Comparison of ENCODE assay signal across 8 cellular contexts in genomic region chr7:129225931-129226572, GRCh38. TPM values are rescaled to one million over a fixed set of nuclear protein-coding genes. Genes with fewer than 3 reads are reported as not detected.
DNase-seq lines count a peak whose midpoint lies in the region; ATAC-seq, FAIRE-seq and TF ChIP-seq lines count a peak whose summit lies in the region.

No MANE protein-coding gene starts in this region.

- peak overlapping the region; percentile 78 to 97 (median 89) for H3K4me2 ChIP-seq in BLaER1 treated with 17β-estradiol and CSF1 and Interleukin-3, amounts not matched to agents 10 nM and 100 nM
- peak overlapping the region; percentile 95 for H3K4me2 ChIP-seq in mesenchymal stem cell (ENCODE audit: low read length, poor library complexity, severe bottlenecking)

- no peak overlapping the region for H2BK15ac ChIP-seq in mesenchymal stem cell (ENCODE audit: low read depth, poor library complexity, severe bottlenecking)

- TF ChIP-seq POLR2A in body of pancreas (IDR thresholded peaks at IDR 0.05) = no peak
- TF ChIP-seq POLR2A in vagina (IDR thresholded peaks at IDR 0.05) = no peak

- H3K14ac ChIP-seq in mesenchymal stem cell (ENCODE audit: low read length in 2 of 2) = peak overlapping the region in 1 of 2 experiments; percentile 41

- peaks cover 38 to 53% (median 49%) of the 10 kb centered on the region in 10 experiments for H3K4me1 ChIP-seq in BLaER1 treated with 17β-estradiol and CSF1 and Interleukin-3, amounts not matched to agents 10 nM and 100 nM
- H3K4me1 ChIP-seq in body of pancreas (peaks cover 41% of the 10 kb centered on the region), mesenchymal stem cell (ENCODE audit: control insufficient read depth, insufficient read depth, low read depth, low read length) (no peaks in the 10 kb centered on the region), vagina (peaks cover 26% of the 10 kb centered on the region)

- no peak overlapping the region for H3K18ac ChIP-seq in mesenchymal stem cell (ENCODE audit: low read depth in 1 of 2, low read length in 2 of 2)

- no peaks in the 10 kb centered on the region for H3K27me3 ChIP-seq in BLaER1 treated with 17β-estradiol and CSF1 and Interleukin-3, amounts not matched to agents 10 nM and 100 nM
- no peaks in the 10 kb centered on the region for H3K27me3 ChIP-seq in body of pancreas
- no peaks in the 10 kb centered on the region for H3K27me3 ChIP-seq in mesenchymal stem cell (ENCODE audit: control insufficient read depth in 1 of 2, insufficient read depth in 1 of 2, low read length in 2 of 2)
- no peaks in the 10 kb centered on the region for H3K27me3 ChIP-seq in vagina

- peaks cover 0 to 48% (median 14%) of the 10 kb centered on the region in 11 experiments; a peak in 10 of 22 replicates for H4K20me1 ChIP-seq in BLaER1 treated with 17β-estradiol and CSF1 and Interleukin-3, amounts not matched to agents 10 nM and 100 nM

- 11 to 12% methylated on average over 11 of the region's 11 CpGs for WGBS in body of pancreas, 2 donors
- WGBS in mesenchymal stem cell = 34% methylated on average over 10 of the region's 11 CpGs

- no peaks in the 10 kb centered on the region for H3K9me3 ChIP-seq in BLaER1 treated with 17β-estradiol and CSF1 and Interleukin-3, amounts not matched to agents 10 nM and 100 nM (replicated peaks in 1 of 11)
- H3K9me3 ChIP-seq in KOPT-K1 (ENCODE audit: insufficient read depth, low read length, poor library complexity, severe bottlenecking) (no peaks in the 10 kb centered on the region), body of pancreas (no peaks in the 10 kb centered on the region), mesenchymal stem cell (ENCODE audit: control insufficient read depth, low read length) (no peaks in the 10 kb centered on the region), vagina (no peaks in the 10 kb centered on the region)

- H2BK12ac ChIP-seq in mesenchymal stem cell (ENCODE audit: low read length in 2 of 2) = no peak overlapping the region

- no peak overlapping the region for H2AK5ac ChIP-seq in mesenchymal stem cell (ENCODE audit: low read length, severe bottlenecking)

- no peak overlapping the region for H2BK120ac ChIP-seq in mesenchymal stem cell (ENCODE audit: low read depth, low read length)

- H4K8ac ChIP-seq in mesenchymal stem cell (ENCODE audit: low read length) = no peak overlapping the region

- H3K79me1 ChIP-seq in mesenchymal stem cell (replicated peaks; ENCODE audit: low read length, poor library complexity, severe bottlenecking) = peaks cover 18% of the 10 kb centered on the region

- no peak for TF ChIP-seq CTCF in body of pancreas (IDR thresholded peaks at IDR 0.05)
- TF ChIP-seq CTCF in vagina (IDR thresholded peaks at IDR 0.05) = no peak

- no peak overlapping the region for H2BK5ac ChIP-seq in mesenchymal stem cell (ENCODE audit: low read depth, low read length, poor library complexity, severe bottlenecking)

- FAIRE-seq in urothelium cell line (lab: Jason Lieb, UNC) = no peak

- peak overlapping the region in 9 of 11 experiments; percentile 72 to 91 (median 88); a peak in 13 of 22 replicates for H3K27ac ChIP-seq in BLaER1 treated with 17β-estradiol and CSF1 and Interleukin-3, amounts not matched to agents 10 nM and 100 nM
- H3K27ac ChIP-seq in KOPT-K1 (ENCODE audit: low read depth, low read length, poor library complexity, severe bottlenecking) (peak overlapping the region; percentile 63), body of pancreas (peak overlapping the region in 3 of 4 donors; percentile 92 to 99 (median 96)), mesenchymal stem cell (ENCODE audit: low read length, poor library complexity, severe bottlenecking) (no peak overlapping the region), vagina (peak overlapping the region; percentile 95)

- H3K4ac ChIP-seq in mesenchymal stem cell (ENCODE audit: low read depth in 1 of 2, low read length in 2 of 2) = no peak overlapping the region

- peak overlapping the region; percentile 92 for H2AFZ ChIP-seq in mesenchymal stem cell (ENCODE audit: low read depth, low read length)

- DNase-seq in body of pancreas = peak in 1 of 4 donors; percentile 16
- no peak for DNase-seq in mesenchymal stem cell
- no peak for DNase-seq in vagina (ENCODE audit: extremely low spot score in 2 of 2)
- no peak for DNase-seq in NCI-H524 treated with DMSO at 0.1 percent for 48 hours (lab: John Stamatoyannopoulos, UW)
- no peak for DNase-seq in urothelium cell line (ENCODE audit: low spot score)
- DNase-seq in DMS79 (lab: John Stamatoyannopoulos, UW) = no peak

- H3K9ac ChIP-seq in BLaER1 treated with 17β-estradiol and CSF1 and Interleukin-3, amounts not matched to agents 10 nM and 100 nM = peak overlapping the region; percentile 80 to 92 (median 88)
- H3K9ac ChIP-seq in mesenchymal stem cell (ENCODE audit: low read length) = peak overlapping the region; percentile 75

- intact Hi-C loops in body of pancreas (cut with DNase I) = no loop called here
- intact Hi-C loops in vagina (cut with DNase I) = no loop called here

- H3K4me3 ChIP-seq in BLaER1 treated with 17β-estradiol and CSF1 and Interleukin-3, amounts not matched to agents 10 nM and 100 nM = peak overlapping the region; percentile 91 to 98 (median 97)
- peak overlapping the region; percentile 49 to 87 for H3K4me3 ChIP-seq in body of pancreas
- H3K4me3 ChIP-seq in mesenchymal stem cell (ENCODE audit: insufficient read depth in 1 of 2, low read depth in 1 of 2, low read length in 2 of 2) = peak overlapping the region; percentile 86 to 97
- peak overlapping the region; percentile 74 to 89 for H3K4me3 ChIP-seq in vagina

- H3K36me3 ChIP-seq in BLaER1 treated with 17β-estradiol and CSF1 and Interleukin-3, amounts not matched to agents 10 nM and 100 nM = 0 out of 22 replicates have a peak, but pooled peaks cover 0 to 7% (median 0%) of the 10 kb centered on the region in 11 experiments
- H3K36me3 ChIP-seq in KOPT-K1 (ENCODE audit: insufficient read depth, low read length) (no peaks in the 10 kb centered on the region), body of pancreas (replicated peaks in 1 of 2; ENCODE audit: insufficient read depth in 1 of 2, low read depth in 2 of 2) (no peaks in the 10 kb centered on the region), mesenchymal stem cell (ENCODE audit: control insufficient read depth in 1 of 2, insufficient read depth in 2 of 2, low read depth in 1 of 2, low read length in 2 of 2) (no peaks in the 10 kb centered on the region), vagina (no peaks in the 10 kb centered on the region)

- H4K91ac ChIP-seq in mesenchymal stem cell (ENCODE audit: low read length) = no peak overlapping the region

- no peak for ATAC-seq in body of pancreas

- H3K23ac ChIP-seq in mesenchymal stem cell (ENCODE audit: low read length in 2 of 2) = no peak overlapping the region

RNA-seq across cellular contexts. Expression of gene AHCYL2, which starts 1.2 kb away (rescaled TPM):
- total RNA-seq in body of pancreas = 10 to 100 TPM in 1 of 2 donors, 1 to 10 TPM in 1; 9.3 to 51.4 TPM
- 6.2 TPM for polyA plus RNA-seq in mesenchymal stem cell (2013, experiment 1 of 2)
- polyA plus RNA-seq in mesenchymal stem cell (2013, experiment 2 of 2) = 5.0 TPM
- total RNA-seq in vagina = 19.6 TPM

RNA-seq across cellular contexts. Expression of gene SMO, which starts 37.6 kb away (rescaled TPM):
- total RNA-seq in body of pancreas (10 to 100 TPM in 1 of 2 donors, 1 to 10 TPM in 1; 6.5 to 12.2 TPM), vagina (22.1 TPM)
- 12.2 TPM for polyA plus RNA-seq in mesenchymal stem cell (2013, experiment 1 of 2)
- polyA plus RNA-seq in mesenchymal stem cell (2013, experiment 2 of 2) = 12.1 TPM
